ENCODE assay signal across 20 cellular contexts in genomic region chr12:13592063-13592942, GRCh38.
DNase-seq lines count a peak whose midpoint lies in the region; ATAC-seq and TF ChIP-seq lines count a peak whose summit lies in the region.
"Had no signal": no experiment of that assay in that cellular context is flagged by ENCODE, and none has a peak within 500 bp of the region (broad histone marks: within the 10 kb centered on the region; RNA-seq: fewer than 3 reads in every experiment).

No MANE protein-coding gene starts in this region.

- no peak overlapping the region for H3K9ac ChIP-seq in BLaER1

- no peak for TF ChIP-seq POLR2A in NB4 (IDR thresholded peaks at IDR 0.05; ENCODE audit: extremely low read depth, insufficient read length)

- H3K36me3 ChIP-seq in BLaER1 = no peaks in the 10 kb centered on the region
- H3K36me3 ChIP-seq in H7 (replicated peaks; ENCODE audit: control insufficient read depth, insufficient read depth, low read length) = no peaks in the 10 kb centered on the region
- H3K36me3 ChIP-seq: ascending aorta had no signal

- H3K4me2 ChIP-seq in BLaER1 = peak overlapping the region; percentile 62

- H3K4me3 ChIP-seq in BLaER1 (no peak overlapping the region), GM12865 (ENCODE audit: low read depth, low read length) (no peak overlapping the region), NB4 (ENCODE audit: low read depth, low read length) (no peak overlapping the region), foreskin fibroblast (ENCODE audit: low read depth in 1 of 2, low read length in 2 of 2) (no peak overlapping the region), H7 (ENCODE audit: insufficient read depth, low read depth, low read length) (no peak overlapping the region)
- H3K4me3 ChIP-seq: ascending aorta, K562 had no signal

- H3K4me1 ChIP-seq in BLaER1 = peaks cover 17% of the 10 kb centered on the region
- H3K4me1 ChIP-seq: ascending aorta had no signal

- no peaks in the 10 kb centered on the region for H4K20me1 ChIP-seq in BLaER1

- H3K27me3 ChIP-seq in BLaER1 (no peaks in the 10 kb centered on the region), H7 (ENCODE audit: control insufficient read depth, insufficient read depth, low read length) (no peaks in the 10 kb centered on the region)
- H3K27me3 ChIP-seq: ascending aorta had no signal

- H3K27ac ChIP-seq in BLaER1 = no peak overlapping the region
- H3K27ac ChIP-seq: ascending aorta had no signal

- peak; percentile 47 for DNase-seq in GM12865 (ENCODE audit: low read depth)
- DNase-seq in NB4 (ENCODE audit: low read depth) = peak; percentile 84
- peak; percentile 91 for DNase-seq in islet precursor cell
- no peak for DNase-seq in CD1c-positive myeloid dendritic cell (ENCODE audit: extremely low spot score)
- no peak for DNase-seq in foreskin fibroblast
- no peak for DNase-seq in H7
- DNase-seq: activated CD4-positive, alpha-beta T cell treated with anti-CD3 and anti-CD28 coated beads, Interleukin-2, amount 50 U/mL, for 4 hours; activated naive CD4-positive, alpha-beta T cell treated with Interleukin-2 at 50 U/mL for 16 hours; activated T-cell treated with anti-CD3 and anti-CD28 coated beads, Interleukin-2, amount 50 U/mL, for 24 hours; GDM1; NCI-H187 treated with DMSO at 0.1 percent for 48 hours; NCI-H345; stimulated activated CD4-positive, alpha-beta T cell treated with anti-CD3 and anti-CD28 coated beads, Interleukin-1b, Interleukin-23, amount 100 ng/mL, for 48 hours; stimulated activated naive CD4-positive, alpha-beta T cell; T-helper 17 cell had no signal

- no peaks in the 10 kb centered on the region for H3K9me3 ChIP-seq in BLaER1
- H3K9me3 ChIP-seq: ascending aorta had no signal

- no peak for ATAC-seq in HG03175 (IDR thresholded peaks at IDR 0.05; ENCODE audit: unreplicated experiment)
- ATAC-seq: esophagus mucosa, K562, T-helper 17 cell had no signal

- TF ChIP-seq CTCF in GM12865 (IDR thresholded peaks at IDR 0.05; ENCODE audit: insufficient read depth, low read depth, low read length, missing control alignments) = no peak
- TF ChIP-seq CTCF in NB4 (IDR thresholded peaks at IDR 0.05; ENCODE audit: low read depth, low read length) = no peak
- TF ChIP-seq CTCF in foreskin fibroblast (IDR thresholded peaks at IDR 0.05; ENCODE audit: low read depth, low read length) = no peak

Comparison
In these comparisons a context has a peak if more than half of its experiments do, and no peak if none do; other contexts are left out.
1. DNase-seq: peak in GM12865 (single experiment), NB4 (single experiment) and islet precursor cell (single experiment); none in CD1c-positive myeloid dendritic cell (single experiment), foreskin fibroblast (0 of 2) and H7 (single experiment).